8 cellular contexts compared by ENCODE assay signal in the genomic region with DNA sequence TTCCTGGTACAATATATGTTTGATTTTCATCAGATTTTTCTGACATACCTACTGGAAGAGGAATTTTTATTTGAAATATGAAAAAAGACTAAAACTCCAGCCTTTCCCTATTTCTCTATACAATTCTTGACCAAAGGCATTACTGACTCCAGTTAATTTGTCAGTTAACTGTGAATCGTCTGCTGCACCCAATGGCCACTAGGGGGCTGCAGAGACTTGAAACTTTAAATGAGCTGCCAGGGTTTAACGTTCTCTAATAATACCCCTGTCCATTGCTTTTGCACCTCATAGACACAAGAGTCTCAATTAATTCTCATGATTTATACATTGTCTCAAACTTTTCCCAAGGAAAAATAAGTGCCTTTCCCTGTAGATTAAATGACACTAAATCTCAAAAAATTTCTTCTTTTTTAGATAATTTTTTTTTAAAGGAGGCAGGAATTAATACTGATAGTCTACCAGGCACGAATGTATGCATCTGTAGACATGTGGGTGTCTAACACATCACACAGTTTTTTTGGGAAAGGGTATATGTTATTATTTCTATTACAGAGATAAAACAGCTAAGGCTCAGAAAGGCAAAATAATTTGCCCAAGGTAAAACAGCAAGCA. TPM values are rescaled to one million over a fixed set of nuclear protein-coding genes. Genes with fewer than 3 reads are reported as not detected.
DNase-seq lines count a peak whose midpoint lies in the region; ATAC-seq and TF ChIP-seq lines count a peak whose summit lies in the region.

No MANE protein-coding gene starts in this region.

- intact Hi-C loops in Calu3 (cut with micrococcal nuclease; ENCODE audit: unreplicated experiment) (loop anchor here (1.0 kb wide), 2 partner anchors 103 to 149 kb away; no protein-coding TSS in a partner anchor), tibial artery (cut with DNase I; ENCODE audit: low total_unique reads) (no loop called here)

- peak; percentile 62 for DNase-seq in Calu3
- DNase-seq in HAP-1 (ENCODE audit: low spot score in 2 of 2) = peak; percentile 32 to 70
- peak; percentile 58 for DNase-seq in NCI-H2196 (lab: John Stamatoyannopoulos, UW; ENCODE audit: unreplicated experiment)
- DNase-seq in activated CD4-positive, alpha-beta T cell treated with anti-CD3 and anti-CD28 coated beads for 48 hours = peak; percentile 62
- peak; percentile 5 for DNase-seq in effector CD8-positive, alpha-beta T cell (lab: John Stamatoyannopoulos, UW)
- DNase-seq in mesothelial cell of epicardium (ENCODE audit: low spot score in 2 of 2, unreplicated experiment in 2 of 2) = peak in 1 of 2 experiments; percentile 57
- peak in 1 of 2 donors; percentile 49 for DNase-seq in tibial artery

- no peak overlapping the region for H3K27ac Mint-ChIP-seq in Calu3 (ENCODE audit: unreplicated experiment)
- no peak overlapping the region for H3K27ac Mint-ChIP-seq in mesothelial cell of epicardium

- no peaks in the 10 kb centered on the region for H3K9me3 ChIP-seq in HAP-1
- no peaks in the 10 kb centered on the region for H3K9me3 ChIP-seq in tibial artery

- no peak overlapping the region for H3K27ac ChIP-seq in tibial artery

- H3K36me3 ChIP-seq in HAP-1 (replicated peaks) (no peaks in the 10 kb centered on the region), tibial artery (no peaks in the 10 kb centered on the region)

- H3K4me3 Mint-ChIP-seq in Calu3 (ENCODE audit: low read depth, unreplicated experiment) = no peak overlapping the region
- H3K4me3 Mint-ChIP-seq in mesothelial cell of epicardium = no peak overlapping the region

- peak; percentile 74 for TF ChIP-seq CTCF in Calu3 (IDR thresholded peaks at IDR 0.05; ENCODE audit: unreplicated experiment)
- peak; percentile 97 for TF ChIP-seq CTCF in mesothelial cell of epicardium (IDR thresholded peaks at IDR 0.05; ENCODE audit: unreplicated experiment)
- TF ChIP-seq CTCF in tibial artery (IDR thresholded peaks at IDR 0.05) = peak; percentile 49 to 78

- H3K4me1 Mint-ChIP-seq in Calu3 (ENCODE audit: low read depth, unreplicated experiment) = no peaks in the 10 kb centered on the region
- peaks cover 7% of the 10 kb centered on the region for H3K4me1 Mint-ChIP-seq in mesothelial cell of epicardium

- H3K36me3 Mint-ChIP-seq in Calu3 (ENCODE audit: insufficient read depth, unreplicated experiment) = peaks cover 5% of the 10 kb centered on the region
- no peaks in the 10 kb centered on the region for H3K36me3 Mint-ChIP-seq in mesothelial cell of epicardium

- in situ Hi-C loops in HAP-1 (cut with MboI; ENCODE audit: low sequenced_read_pairs) = loop anchor here (10.0 kb wide), 2 partner anchors 102 to 968 kb away; no protein-coding TSS in a partner anchor

- H3K27me3 Mint-ChIP-seq in Calu3 (ENCODE audit: unreplicated experiment) (peaks cover 94% of the 10 kb centered on the region), mesothelial cell of epicardium (ENCODE audit: low read depth) (peaks cover 82% of the 10 kb centered on the region)

- BruUV-seq in Calu3 (replicated peaks; lab: Mats Ljungman, UMichigan) = no TSS peak

- no peak for ATAC-seq in HG02610 (IDR thresholded peaks at IDR 0.05; ENCODE audit: unreplicated experiment)

- CTCF ChIA-PET in Calu3 (lab: Charles Lee) = interaction anchor here (0.6 to 2.6 kb wide), 6 partner anchors 10 to 629 kb away, joined by 3 to 18 read pairs (median 3); no protein-coding TSS in a partner anchor

- peaks cover 20% of the 10 kb centered on the region for H3K27me3 ChIP-seq in HAP-1 (ENCODE audit: low read depth)
- peaks cover 0 to 62% of the 10 kb centered on the region in 2 donors for H3K27me3 ChIP-seq in tibial artery

- H3K4me3 ChIP-seq in HAP-1 = no peak overlapping the region
- H3K4me3 ChIP-seq in tibial artery = no peak overlapping the region

- H3K4me1 ChIP-seq in HAP-1 (no peaks in the 10 kb centered on the region), tibial artery (peaks cover 0 to 27% (median 19%) of the 10 kb centered on the region in 4 donors)

- H3K9me3 Mint-ChIP-seq in Calu3 (ENCODE audit: low read depth, unreplicated experiment) (no peaks in the 10 kb centered on the region), mesothelial cell of epicardium (no peaks in the 10 kb centered on the region)

RNA-seq across cellular contexts. Expression of a gene that starts 1.8 kb away (rescaled TPM):
- not detected in 2 replicates for total RNA-seq in Calu3 (2022)
- 0.09 to 0.23 TPM (median 0.13 TPM) in 3 replicates for total RNA-seq in mesothelial cell of epicardium
